In genomic region chr16:49854227-49855203, GRCh38 we compare ENCODE assay signal across 1 cellular context.
A peak's percentile ranks its signal among the peaks of the same experiment; 100 is the strongest.
TF ChIP-seq lines count a peak whose summit lies in the region.

No MANE protein-coding gene starts in this region.

TF ChIP-seq in HEK293, 187 proteins besides CTCF, POLR2A, EP300 and RAD21 (continued from another document):
- TF ChIP-seq ZNF280C (tag by site-specific recombination; IDR thresholded peaks at IDR 0.05) = no peak
- no peak for TF ChIP-seq KLF9 (tag by site-specific recombination; IDR thresholded peaks at IDR 0.05; ENCODE audit: low read depth)
- peak; percentile 66 for TF ChIP-seq ZIC2 (tag by site-specific recombination; IDR thresholded peaks at IDR 0.05)
- no peak for TF ChIP-seq REST (tag by site-specific recombination; IDR thresholded peaks at IDR 0.05)
- TF ChIP-seq ZNF362 (tag by site-specific recombination; IDR thresholded peaks at IDR 0.05) = no peak
- peak; percentile 67; the same call in 1 of the 2 replicates for TF ChIP-seq ZNF423 (tag by site-specific recombination; IDR thresholded peaks at IDR 0.05)
- TF ChIP-seq ZNF777 (tag by site-specific recombination; IDR thresholded peaks at IDR 0.05; ENCODE audit: borderline replicate concordance) = no peak
- no peak for TF ChIP-seq SALL2 (tag by site-specific recombination; IDR thresholded peaks at IDR 0.05; ENCODE audit: borderline replicate concordance)
- TF ChIP-seq ZBTB20 (tag by site-specific recombination; IDR thresholded peaks at IDR 0.05) = peak; percentile 81
- peak; percentile 35; the same call in 1 of the 2 replicates for TF ChIP-seq GLIS1 (tag by site-specific recombination; IDR thresholded peaks at IDR 0.05)
- no peak for TF ChIP-seq ZNF18 (tag by site-specific recombination; IDR thresholded peaks at IDR 0.05)
- no peak for TF ChIP-seq ZNF626 (tag by site-specific recombination; IDR thresholded peaks at IDR 0.05)
- no peak for TF ChIP-seq ZNF488 (tag by site-specific recombination; IDR thresholded peaks at IDR 0.05)
